ENCODE assay signal across 1 cellular context in the genomic region with DNA sequence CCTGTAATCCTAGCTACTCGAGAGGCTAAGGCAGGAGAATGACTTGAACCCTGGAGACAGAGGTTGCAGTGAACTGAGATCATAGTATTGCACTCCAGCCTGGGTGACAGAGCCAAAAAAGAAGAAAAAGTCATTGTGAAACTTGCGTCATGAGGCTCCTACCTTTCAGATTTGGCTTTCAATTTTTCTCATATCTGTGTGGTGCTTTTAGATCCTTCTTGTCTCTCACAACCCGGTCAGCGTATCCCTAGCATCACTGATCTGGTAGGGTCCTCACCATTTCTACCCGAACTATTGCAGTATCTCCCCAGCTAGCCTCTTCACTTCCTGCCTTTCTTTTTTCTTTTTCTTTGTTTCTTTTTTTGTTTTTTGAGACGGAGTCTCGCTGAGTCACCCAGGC.
TF ChIP-seq lines count a peak whose summit lies in the region.

No MANE protein-coding gene starts in this region.

TF ChIP-seq in GM12878, 131 proteins besides CTCF, POLR2A, EP300 and RAD21 (continued from another document):
- TF ChIP-seq ELK1 (IDR thresholded peaks at IDR 0.05; ENCODE audit: low read depth, low read length) (no peak), MYC (IDR thresholded peaks at IDR 0.05; ENCODE audit: insufficient read depth, insufficient read length, insufficient replicate concordance, low read length, severe bottlenecking) (no peak), ZNF592 (IDR thresholded peaks at IDR 0.05) (no peak), YBX1 (IDR thresholded peaks at IDR 0.05) (no peak), EED (IDR thresholded peaks at IDR 0.05; ENCODE audit: low read depth) (no peak), NR2F1 (conservative IDR thresholded peaks at IDR 0.05) (no peak), SREBF1 (IDR thresholded peaks at IDR 0.05; ENCODE audit: low read length) (no peak), REST (IDR thresholded peaks at IDR 0.05; ENCODE audit: low read depth, low read length) (no peak), POLR2AphosphoS2 (IDR thresholded peaks at IDR 0.05; ENCODE audit: low read depth, low read length) (no peak), HDAC2 (IDR thresholded peaks at IDR 0.05) (no peak), CBFB (IDR thresholded peaks at IDR 0.05; ENCODE audit: low read depth) (no peak), MAX (IDR thresholded peaks at IDR 0.05; ENCODE audit: low read depth, low read length) (no peak), JUNB (IDR thresholded peaks at IDR 0.05) (peak; percentile 83), ZZZ3 (IDR thresholded peaks at IDR 0.05; ENCODE audit: control insufficient read depth, insufficient read length, low read depth) (no peak), IRF4 (IDR thresholded peaks at IDR 0.05; ENCODE audit: low read depth, low read length) (peak; percentile 48; the same call in 1 of the 2 replicates), SIN3A (IDR thresholded peaks at IDR 0.05; ENCODE audit: low read depth, low read length) (no peak), RUNX3 (IDR thresholded peaks at IDR 0.05; ENCODE audit: low read length) (0 out of 2 replicates have a peak, but pooled peaks have one; percentile 14), MYB (IDR thresholded peaks at IDR 0.05; ENCODE audit: borderline replicate concordance, low read depth, low read length) (no peak), ETV6 (conservative IDR thresholded peaks at IDR 0.05 in 1 of 2, IDR thresholded peaks at IDR 0.05 in 1 of 2; ENCODE audit: borderline replicate concordance in 1 of 2, low read depth in 1 of 2) (no peak), ZNF274 (IDR thresholded peaks at IDR 0.05; ENCODE audit: insufficient read depth, insufficient read length) (no peak), TCF7 (IDR thresholded peaks at IDR 0.05; ENCODE audit: borderline replicate concordance) (no peak), SMC3 (IDR thresholded peaks at IDR 0.05; ENCODE audit: borderline replicate concordance, low read length) (no peak), ESRRA (IDR thresholded peaks at IDR 0.05; ENCODE audit: low read length) (no peak)
- TF ChIP-seq, protein P1, sequence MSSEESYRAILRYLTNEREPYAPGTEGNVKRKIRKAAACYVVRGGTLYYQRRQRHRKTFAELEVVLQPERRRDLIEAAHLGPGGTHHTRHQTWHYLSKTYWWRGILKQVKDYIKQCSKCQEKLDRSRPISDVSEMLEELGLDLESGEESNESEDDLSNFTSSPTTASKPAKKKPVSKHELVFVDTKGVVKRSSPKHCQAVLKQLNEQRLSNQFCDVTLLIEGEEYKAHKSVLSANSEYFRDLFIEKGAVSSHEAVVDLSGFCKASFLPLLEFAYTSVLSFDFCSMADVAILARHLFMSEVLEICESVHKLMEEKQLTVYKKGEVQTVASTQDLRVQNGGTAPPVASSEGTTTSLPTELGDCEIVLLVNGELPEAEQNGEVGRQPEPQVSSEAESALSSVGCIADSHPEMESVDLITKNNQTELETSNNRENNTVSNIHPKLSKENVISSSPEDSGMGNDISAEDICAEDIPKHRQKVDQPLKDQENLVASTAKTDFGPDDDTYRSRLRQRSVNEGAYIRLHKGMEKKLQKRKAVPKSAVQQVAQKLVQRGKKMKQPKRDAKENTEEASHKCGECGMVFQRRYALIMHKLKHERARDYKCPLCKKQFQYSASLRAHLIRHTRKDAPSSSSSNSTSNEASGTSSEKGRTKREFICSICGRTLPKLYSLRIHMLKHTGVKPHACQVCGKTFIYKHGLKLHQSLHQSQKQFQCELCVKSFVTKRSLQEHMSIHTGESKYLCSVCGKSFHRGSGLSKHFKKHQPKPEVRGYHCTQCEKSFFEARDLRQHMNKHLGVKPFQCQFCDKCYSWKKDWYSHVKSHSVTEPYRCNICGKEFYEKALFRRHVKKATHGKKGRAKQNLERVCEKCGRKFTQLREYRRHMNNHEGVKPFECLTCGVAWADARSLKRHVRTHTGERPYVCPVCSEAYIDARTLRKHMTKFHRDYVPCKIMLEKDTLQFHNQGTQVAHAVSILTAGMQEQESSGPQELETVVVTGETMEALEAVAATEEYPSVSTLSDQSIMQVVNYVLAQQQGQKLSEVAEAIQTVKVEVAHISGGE (CRISPR knock-in tag; IDR thresholded peaks at IDR 0.05) = no peak
